19 cellular contexts compared by ENCODE assay signal in genomic region chr21:29124645-29125044, GRCh38. TPM values are rescaled to one million over a fixed set of nuclear protein-coding genes. Genes with fewer than 3 reads are reported as not detected.
DNase-seq lines count a peak whose midpoint lies in the region; ATAC-seq and TF ChIP-seq lines count a peak whose summit lies in the region.
"Had no signal": no experiment of that assay in that cellular context is flagged by ENCODE, and none has a peak within 500 bp of the region (broad histone marks: within the 10 kb centered on the region; RNA-seq: fewer than 3 reads in every experiment).

No MANE protein-coding gene starts in this region.

- peaks cover 0 to 4% (median 0%) of the 10 kb centered on the region in 7 donors for H3K4me1 Mint-ChIP-seq in naive thymus-derived CD4-positive, alpha-beta T cell
- H3K4me1 Mint-ChIP-seq in CD8-positive, alpha-beta memory T cell: no peaks in the 10 kb centered on the region

- BruUV-seq in OCI-LY7 (replicated peaks; lab: Mats Ljungman, UMichigan): no TSS peak

- no peak overlapping the region for H3K27ac Mint-ChIP-seq in naive thymus-derived CD4-positive, alpha-beta T cell
- no peak overlapping the region for H3K27ac Mint-ChIP-seq in CD8-positive, alpha-beta memory T cell
- H3K27ac Mint-ChIP-seq: CD14-positive monocyte; T-helper 2 cell treated with Interferon-gamma antibody and Interleukin-4, amounts not matched to agents 5 μg/mL and 100 μg/mL, for 36 hours had no signal

- intact Hi-C loops in OCI-LY7 (cut with micrococcal nuclease; ENCODE audit: unreplicated experiment): loop anchor here (5.0 kb wide), 1 partner anchor 173 kb away; the partner anchor contains the start of gene BACH1
- intact Hi-C loops in naive thymus-derived CD4-positive, alpha-beta T cell (cut with micrococcal nuclease): no loop called here
- intact Hi-C loops in thyroid gland (cut with DNase I): no loop called here

- H3K36me3 Mint-ChIP-seq in naive thymus-derived CD4-positive, alpha-beta T cell: peaks cover 0 to 32% (median 0%) of the 10 kb centered on the region in 5 donors
- H3K36me3 Mint-ChIP-seq in CD8-positive, alpha-beta memory T cell: peaks cover 0 to 3% (median 2%) of the 10 kb centered on the region in 3 donors

- H3K27me3 ChIP-seq in GM06990 (replicated peaks; ENCODE audit: control insufficient read depth, insufficient read depth, low read length): no peaks in the 10 kb centered on the region
- no peaks in the 10 kb centered on the region for H3K27me3 ChIP-seq in naive thymus-derived CD4-positive, alpha-beta T cell (ENCODE audit: control insufficient read depth in 2 of 2, insufficient read depth in 2 of 2, low read length in 2 of 2)
- no peaks in the 10 kb centered on the region for H3K27me3 ChIP-seq in CD8-positive, alpha-beta memory T cell (ENCODE audit: insufficient read depth, low read length, poor library complexity, severe bottlenecking)
- no peaks in the 10 kb centered on the region for H3K27me3 ChIP-seq in thyroid gland
- H3K27me3 ChIP-seq: SJCRH30 had no signal

- H2AFZ ChIP-seq in OCI-LY7 (ENCODE audit: low read length): peak overlapping the region; percentile 46; the same call in 1 of the 2 replicates

- H3K9me3 ChIP-seq in OCI-LY7 (ENCODE audit: low read length): no peaks in the 10 kb centered on the region
- no peaks in the 10 kb centered on the region for H3K9me3 ChIP-seq in naive thymus-derived CD4-positive, alpha-beta T cell (ENCODE audit: control insufficient read depth in 2 of 3, low read length in 3 of 3)
- H3K9me3 ChIP-seq in CD8-positive, alpha-beta memory T cell (ENCODE audit: low read length): no peaks in the 10 kb centered on the region
- no peaks in the 10 kb centered on the region for H3K9me3 ChIP-seq in thyroid gland
- H3K9me3 ChIP-seq: Caco-2 had no signal

- DNase-seq in GM06990 (ENCODE audit: extremely low read depth, insufficient read length) (peak; percentile 38), OCI-LY7 (ENCODE audit: low spot score) (no peak), thyroid gland (no peak)
- no peak for DNase-seq in naive thymus-derived CD4-positive, alpha-beta T cell
- DNase-seq in CD8-positive, alpha-beta memory T cell: no peak
- DNase-seq: Caco-2, KG1, NCI-H1105 treated with DMSO at 0.1 percent for 48 hours, NCI-H1930, NCI-H524, SJCRH30, SW 1271 had no signal

- H3K9me3 Mint-ChIP-seq in naive thymus-derived CD4-positive, alpha-beta T cell: peaks cover 0 to 10% (median 2%) of the 10 kb centered on the region in 11 donors
- peaks cover 0 to 4% (median 0%) of the 10 kb centered on the region in 5 donors for H3K9me3 Mint-ChIP-seq in CD8-positive, alpha-beta memory T cell
- H3K9me3 Mint-ChIP-seq: T-helper 2 cell treated with Interferon-gamma antibody and Interleukin-4, amounts not matched to agents 5 μg/mL and 100 μg/mL, for 36 hours had no signal

- no peak for TF ChIP-seq POLR2A in thyroid gland (IDR thresholded peaks at IDR 0.05)

- H3K4me2 ChIP-seq in OCI-LY7 (ENCODE audit: low read length): peak overlapping the region; percentile 55

- H3K4me3 Mint-ChIP-seq in naive thymus-derived CD4-positive, alpha-beta T cell: no peak overlapping the region
- no peak overlapping the region for H3K4me3 Mint-ChIP-seq in CD8-positive, alpha-beta memory T cell
- H3K4me3 Mint-ChIP-seq: CD14-positive monocyte; T-helper 2 cell treated with Interferon-gamma antibody and Interleukin-4, amounts not matched to agents 5 μg/mL and 100 μg/mL, for 36 hours had no signal

- H3K27ac ChIP-seq in OCI-LY7 (ENCODE audit: low read depth, low read length, poor library complexity, severe bottlenecking) (peak overlapping the region; percentile 29), thyroid gland (no peak overlapping the region)
- no peak overlapping the region for H3K27ac ChIP-seq in naive thymus-derived CD4-positive, alpha-beta T cell (ENCODE audit: low read depth, low read length)
- H3K27ac ChIP-seq in CD8-positive, alpha-beta memory T cell (ENCODE audit: low read depth, low read length): no peak overlapping the region
- H3K27ac ChIP-seq: HL-60, RWPE1, SJCRH30 had no signal

- no peaks in the 10 kb centered on the region for H3K79me2 ChIP-seq in OCI-LY7 (ENCODE audit: insufficient read depth, low read depth, low read length)

- H3K9me2 ChIP-seq in OCI-LY7 (ENCODE audit: insufficient read depth, low read length): no peaks in the 10 kb centered on the region

- TF ChIP-seq CTCF in GM06990 (IDR thresholded peaks at IDR 0.05; ENCODE audit: insufficient read depth, low read length, poor library complexity, severe bottlenecking): no peak
- TF ChIP-seq CTCF in OCI-LY7 (conservative IDR thresholded peaks at IDR 0.05; ENCODE audit: low read length): no peak
- no peak for TF ChIP-seq CTCF in thyroid gland (IDR thresholded peaks at IDR 0.05)

- peak; percentile 26 for ATAC-seq in GM18909 (IDR thresholded peaks at IDR 0.05; ENCODE audit: poor library complexity, unreplicated experiment)
- peak; percentile 32 for ATAC-seq in HG03354 (IDR thresholded peaks at IDR 0.05; ENCODE audit: poor library complexity, severe bottlenecking, unreplicated experiment)
- no peak for ATAC-seq in naive thymus-derived CD4-positive, alpha-beta T cell
- ATAC-seq in GM21381 (IDR thresholded peaks at IDR 0.05; ENCODE audit: unreplicated experiment): no peak

- POLR2A ChIA-PET in OCI-LY7 (lab: Charles Lee): interaction anchor here (0.6 to 4.2 kb wide), 12 partner anchors 9 to 161 kb away, joined by 3 to 23 read pairs (median 4); partner anchors contain the start of gene CCT8
- POLR2A ChIA-PET in naive thymus-derived CD4-positive, alpha-beta T cell (lab: Charles Lee): interaction anchor here (0.5 kb wide), 1 partner anchor 69 kb away, joined by 3 read pairs; no protein-coding TSS in a partner anchor
- POLR2A ChIA-PET in CD8-positive, alpha-beta memory T cell (lab: Charles Lee): no interaction called here

- CTCF ChIA-PET in OCI-LY7 (lab: Charles Lee; ENCODE audit: unreplicated experiment): no interaction called here
- CTCF ChIA-PET in naive thymus-derived CD4-positive, alpha-beta T cell (lab: Charles Lee): no interaction called here
- CTCF ChIA-PET in CD8-positive, alpha-beta memory T cell (lab: Charles Lee): no interaction called here

- H4K20me1 ChIP-seq in OCI-LY7 (ENCODE audit: insufficient read depth, low read length): no peaks in the 10 kb centered on the region

- peaks cover 0 to 3% (median 0%) of the 10 kb centered on the region in 5 donors for H3K27me3 Mint-ChIP-seq in naive thymus-derived CD4-positive, alpha-beta T cell
- no peaks in the 10 kb centered on the region for H3K27me3 Mint-ChIP-seq in CD8-positive, alpha-beta memory T cell

- H3K36me3 ChIP-seq in GM06990 (ENCODE audit: control insufficient read depth, insufficient read depth, low read length) (no peaks in the 10 kb centered on the region), OCI-LY7 (ENCODE audit: insufficient read depth, low read length) (no peaks in the 10 kb centered on the region), thyroid gland (no peaks in the 10 kb centered on the region)
- no peaks in the 10 kb centered on the region for H3K36me3 ChIP-seq in naive thymus-derived CD4-positive, alpha-beta T cell (ENCODE audit: control insufficient read depth in 2 of 3, insufficient read depth in 3 of 3, low read length in 3 of 3)
- no peaks in the 10 kb centered on the region for H3K36me3 ChIP-seq in CD8-positive, alpha-beta memory T cell (ENCODE audit: insufficient read depth, low read length)
- H3K36me3 ChIP-seq: SJCRH30 had no signal

- H3K4me1 ChIP-seq in OCI-LY7 (ENCODE audit: insufficient read depth, low read length, poor library complexity, severe bottlenecking) (peaks cover 31% of the 10 kb centered on the region), thyroid gland (no peaks in the 10 kb centered on the region)
- no peaks in the 10 kb centered on the region for H3K4me1 ChIP-seq in naive thymus-derived CD4-positive, alpha-beta T cell (ENCODE audit: control insufficient read depth in 2 of 2, insufficient read depth in 2 of 2, low read length in 2 of 2)
- no peaks in the 10 kb centered on the region for H3K4me1 ChIP-seq in CD8-positive, alpha-beta memory T cell (ENCODE audit: insufficient read depth, low read length)
- H3K4me1 ChIP-seq: Caco-2 had no signal

- H3K4me3 ChIP-seq in GM06990 (replicated peaks; ENCODE audit: low read depth, low read length) (peak overlapping the region; percentile 2), OCI-LY7 (ENCODE audit: low read depth, low read length, poor library complexity, severe bottlenecking) (peak overlapping the region; percentile 29), thyroid gland (replicated peaks in 1 of 3) (no peak overlapping the region)
- H3K4me3 ChIP-seq in naive thymus-derived CD4-positive, alpha-beta T cell (ENCODE audit: low read length): no peak overlapping the region
- H3K4me3 ChIP-seq in CD8-positive, alpha-beta memory T cell (ENCODE audit: low read length): no peak overlapping the region
- H3K4me3 ChIP-seq: SJCRH30 had no signal

RNA-seq across cellular contexts. Expression of gene MAP3K7CL, which starts 5.8 kb away (rescaled TPM):
- 2.1 and 7.8 TPM in 2 replicates for total RNA-seq in OCI-LY7 (2014; rRNA removed; shearing (Covaris generic))
- total RNA-seq in OCI-LY7 (2022) (13.0 TPM in 2 replicates), thyroid gland (1 to 10 TPM; 4.1 to 8.0 (median 4.9) TPM)
- 10 to 100 TPM in 2 of 5 experiments, 1 to 10 TPM in 3; 2.7 to 11.6 (median 7.1) TPM for total RNA-seq in naive thymus-derived CD4-positive, alpha-beta T cell
- 1 to 10 TPM; 5.9 to 6.8 TPM for polyA plus RNA-seq in naive thymus-derived CD4-positive, alpha-beta T cell
- 1 to 10 TPM; 4.2 to 4.6 TPM for total RNA-seq in CD8-positive, alpha-beta memory T cell
- polyA plus RNA-seq in CD8-positive, alpha-beta memory T cell: 6.0 TPM

RNA-seq across cellular contexts. Expression of gene CCT8, which starts 51.2 kb away (rescaled TPM):
- 229 and 240 TPM in 2 replicates for total RNA-seq in OCI-LY7 (2014; rRNA removed; shearing (Covaris generic))
- total RNA-seq in OCI-LY7 (2022) (332 and 375 TPM in 2 replicates), thyroid gland (10 to 100 TPM; 75.4 to 99.3 (median 86.7) TPM)
- total RNA-seq in naive thymus-derived CD4-positive, alpha-beta T cell: 100 to 1,000 TPM in 4 of 5 experiments, 10 to 100 TPM in 1; 87.6 to 223 (median 126) TPM
- polyA plus RNA-seq in naive thymus-derived CD4-positive, alpha-beta T cell: 100 to 1,000 TPM; 121 to 185 TPM
- total RNA-seq in CD8-positive, alpha-beta memory T cell: 100 to 1,000 TPM; 401 to 415 TPM
- 138 TPM for polyA plus RNA-seq in CD8-positive, alpha-beta memory T cell

Comparison
In these comparisons a context has a peak if more than half of its experiments do, and no peak if none do; other contexts are left out.
1. H3K4me3 ChIP-seq: peak in GM06990 (single experiment) and OCI-LY7 (single experiment); none in naive thymus-derived CD4-positive, alpha-beta T cell (single experiment), CD8-positive, alpha-beta memory T cell (single experiment) and thyroid gland (0 of 3).
2. ATAC-seq: peak in GM18909 (single experiment) and HG03354 (single experiment); none in naive thymus-derived CD4-positive, alpha-beta T cell (single experiment) and GM21381 (single experiment).